8 cellular contexts compared by ENCODE assay signal in genomic region chr11:68242616-68243015, GRCh38.
"Had no signal": no experiment of that assay in that cellular context is flagged by ENCODE, and none has a peak within 500 bp of the region (broad histone marks: within the 10 kb centered on the region; RNA-seq: fewer than 3 reads in every experiment).

No MANE protein-coding gene starts in this region.

- DNase-seq: IMR-90, KBM-7, KG1 had no signal

- H3K4me1 Mint-ChIP-seq: IgD-negative memory B cell had no signal

- H3K4me3 Mint-ChIP-seq: IgD-negative memory B cell had no signal

- FAIRE-seq: HepG2, HTR-8/SVneo had no signal

- H3K4me2 ChIP-seq: KMS-11 had no signal

- H3K9ac ChIP-seq: KMS-11 had no signal

- H3K27ac ChIP-seq: HL-60, KMS-11 had no signal

- H3K27ac Mint-ChIP-seq: IgD-negative memory B cell had no signal

- ATAC-seq: HepG2 had no signal
